Comparison of ENCODE assay signal across 16 cellular contexts in genomic region chr17:41944943-41945342, GRCh38. TPM values are rescaled to one million over a fixed set of nuclear protein-coding genes. Genes with fewer than 3 reads are reported as not detected.
DNase-seq lines count a peak whose midpoint lies in the region; ATAC-seq, FAIRE-seq and TF ChIP-seq lines count a peak whose summit lies in the region.
"Had no signal": no experiment of that assay in that cellular context is flagged by ENCODE, and none has a peak within 500 bp of the region (broad histone marks: within the 10 kb centered on the region; RNA-seq: fewer than 3 reads in every experiment).

No MANE protein-coding gene starts in this region.

- 49% methylated on average over 3 of the region's 3 CpGs for WGBS in HepG2 (ENCODE audit: low lambda C conversion rate)
- 94% methylated on average over 2 of the region's 3 CpGs for WGBS in mesenchymal stem cell

- no peak overlapping the region for H4K91ac ChIP-seq in mesenchymal stem cell (ENCODE audit: low read length)

- H3K4me2 ChIP-seq in HepG2 (ENCODE audit: low read depth, low read length) = no peak overlapping the region
- no peak overlapping the region for H3K4me2 ChIP-seq in mesenchymal stem cell (ENCODE audit: low read length, poor library complexity, severe bottlenecking)

- in situ Hi-C loops in HepG2 (cut with HindIII; ENCODE audit: extremely low pct_ligation_motif_present, low pct_unique_long_range_greater_than_20kb) (no loop called here), ACHN (cut with HindIII; ENCODE audit: low pct_ligation_motif_present, low pct_unique_long_range_greater_than_20kb, low sequenced_read_pairs) (no loop called here)

- H3K9me3 Mint-ChIP-seq in osteocyte (ENCODE audit: unreplicated experiment) = no peaks in the 10 kb centered on the region
- H3K9me3 Mint-ChIP-seq in progenitor cell of endocrine pancreas (ENCODE audit: low read depth) = no peaks in the 10 kb centered on the region
- H3K9me3 Mint-ChIP-seq: CD8-positive, alpha-beta T cell; HFFc6 had no signal

- H3K79me2 ChIP-seq in HepG2 (ENCODE audit: insufficient read depth, low read length) = no peaks in the 10 kb centered on the region

- no peak for TF ChIP-seq POLR2A in HepG2 (IDR thresholded peaks at IDR 0.05; ENCODE audit: insufficient read depth in 1 of 2, low read depth in 2 of 2, low read length in 2 of 2)

- BruUV-seq in HepG2 (replicated peaks; lab: Mats Ljungman, UMichigan) = no TSS peak

- no peak overlapping the region for H2AK5ac ChIP-seq in mesenchymal stem cell (ENCODE audit: low read length, severe bottlenecking)

- peak overlapping the region; percentile 54 for H3K27ac Mint-ChIP-seq in T-helper 17 cell
- no peak overlapping the region for H3K27ac Mint-ChIP-seq in osteocyte (ENCODE audit: unreplicated experiment)
- no peak overlapping the region for H3K27ac Mint-ChIP-seq in progenitor cell of endocrine pancreas
- H3K27ac Mint-ChIP-seq: CD8-positive, alpha-beta T cell; HFFc6 had no signal

- peaks cover 3% of the 10 kb centered on the region for H3K4me1 Mint-ChIP-seq in T-helper 17 cell
- no peaks in the 10 kb centered on the region for H3K4me1 Mint-ChIP-seq in osteocyte (ENCODE audit: unreplicated experiment)
- H3K4me1 Mint-ChIP-seq in progenitor cell of endocrine pancreas (ENCODE audit: low read depth) = no peaks in the 10 kb centered on the region
- H3K4me1 Mint-ChIP-seq: CD14-positive monocyte had no signal

- H2BK5ac ChIP-seq in mesenchymal stem cell (ENCODE audit: low read depth, low read length, poor library complexity, severe bottlenecking) = no peak overlapping the region

- H3K27me3 ChIP-seq in HepG2 (ENCODE audit: control insufficient read depth in 1 of 2, insufficient read depth in 2 of 2, low read length in 2 of 2) = no peaks in the 10 kb centered on the region
- H3K27me3 ChIP-seq in mesenchymal stem cell (ENCODE audit: control insufficient read depth in 1 of 2, insufficient read depth in 1 of 2, low read length in 2 of 2) = no peaks in the 10 kb centered on the region
- H3K27me3 ChIP-seq: BE2C had no signal

- H3K79me1 ChIP-seq in mesenchymal stem cell (replicated peaks; ENCODE audit: low read length, poor library complexity, severe bottlenecking) = no peaks in the 10 kb centered on the region

- H2BK120ac ChIP-seq in mesenchymal stem cell (ENCODE audit: low read depth, low read length) = peak overlapping the region; percentile 19

- no peak overlapping the region for H2BK12ac ChIP-seq in mesenchymal stem cell (ENCODE audit: low read length in 2 of 2)

- H3K36me3 Mint-ChIP-seq in T-helper 17 cell (ENCODE audit: low read depth) = peaks cover 6% of the 10 kb centered on the region
- H3K36me3 Mint-ChIP-seq in osteocyte (ENCODE audit: unreplicated experiment) = no peaks in the 10 kb centered on the region
- H3K36me3 Mint-ChIP-seq in progenitor cell of endocrine pancreas (ENCODE audit: insufficient read depth) = peaks cover 5% of the 10 kb centered on the region
- H3K36me3 Mint-ChIP-seq: CD14-positive monocyte; CD8-positive, alpha-beta T cell had no signal

- no peak overlapping the region for H3K14ac ChIP-seq in mesenchymal stem cell (ENCODE audit: low read length in 2 of 2)

- CTCF ChIA-PET in HepG2 (lab: Yijun Ruan, JAX; ENCODE audit: low intra/inter-chr PET ratio, low total read pairs) = no interaction called here

- ATAC-seq in T-helper 17 cell = no peak
- no peak for ATAC-seq in HepG2
- ATAC-seq: CD8-positive, alpha-beta T cell had no signal

- H3K27me3 Mint-ChIP-seq in T-helper 17 cell = peaks cover 14% of the 10 kb centered on the region
- H3K27me3 Mint-ChIP-seq in osteocyte (ENCODE audit: unreplicated experiment) = no peaks in the 10 kb centered on the region
- H3K27me3 Mint-ChIP-seq in progenitor cell of endocrine pancreas = no peaks in the 10 kb centered on the region

- no peaks in the 10 kb centered on the region for H3K9me3 ChIP-seq in T-helper 17 cell (ENCODE audit: control insufficient read depth, low read length, poor library complexity, severe bottlenecking)
- no peaks in the 10 kb centered on the region for H3K9me3 ChIP-seq in HepG2 (ENCODE audit: low read length)
- no peaks in the 10 kb centered on the region for H3K9me3 ChIP-seq in mesenchymal stem cell (ENCODE audit: control insufficient read depth, low read length)
- H3K9me3 ChIP-seq: BE2C had no signal

- no peak overlapping the region for H3K4ac ChIP-seq in mesenchymal stem cell (ENCODE audit: low read depth in 1 of 2, low read length in 2 of 2)

- H3K9ac ChIP-seq in HepG2 (ENCODE audit: insufficient read depth, low read depth, low read length) (no peak overlapping the region), mesenchymal stem cell (ENCODE audit: low read length) (no peak overlapping the region)

- TF ChIP-seq CTCF in HepG2 (CRISPR knock-in tag; IDR thresholded peaks at IDR 0.05) = no peak
- no peak for TF ChIP-seq CTCF in osteocyte (IDR thresholded peaks at IDR 0.05)
- TF ChIP-seq CTCF in progenitor cell of endocrine pancreas (IDR thresholded peaks at IDR 0.05; ENCODE audit: unreplicated experiment) = no peak

- H3K27ac ChIP-seq in HepG2 (ENCODE audit: extremely low read length, insufficient read depth, low read length) (no peak overlapping the region), mesenchymal stem cell (ENCODE audit: low read length, poor library complexity, severe bottlenecking) (no peak overlapping the region)

- no peak for DNase-seq in T-helper 17 cell
- DNase-seq in HepG2 (ENCODE audit: low spot score) = no peak
- DNase-seq in mesenchymal stem cell = no peak
- DNase-seq in osteocyte (ENCODE audit: extremely low spot score, unreplicated experiment) = no peak
- no peak for DNase-seq in ACHN
- no peak for DNase-seq in NCI-H2227 treated with DMSO at 0.1 percent for 48 hours (lab: John Stamatoyannopoulos, UW)
- no peak for DNase-seq in progenitor cell of endocrine pancreas (ENCODE audit: low spot score, unreplicated experiment)
- DNase-seq: BE2C; CD8-positive, alpha-beta T cell; COR-L47; DND-41; GDM1; HCEC 1CT; HFFc6 had no signal

- intact Hi-C loops in HepG2 (cut with micrococcal nuclease; ENCODE audit: unreplicated experiment) = no loop called here

- no peak for TF ChIP-seq RAD21 in HepG2 (CRISPR knock-in tag; IDR thresholded peaks at IDR 0.05)

- no peak for FAIRE-seq in HepG2 (lab: Jason Lieb, UNC)
- FAIRE-seq: H1 had no signal

- H3K23ac ChIP-seq in mesenchymal stem cell (ENCODE audit: low read length in 2 of 2) = no peak overlapping the region

- POLR2A ChIA-PET in HepG2 (lab: Yijun Ruan, JAX) = no interaction called here

- H3K4me1 ChIP-seq in HepG2 (ENCODE audit: insufficient read depth, low read length) (peaks cover 58% of the 10 kb centered on the region), mesenchymal stem cell (ENCODE audit: control insufficient read depth, insufficient read depth, low read depth, low read length) (peaks cover 2% of the 10 kb centered on the region)

- H4K20me1 ChIP-seq in HepG2 (ENCODE audit: insufficient read depth, low read length) = no peaks in the 10 kb centered on the region

- H3K4me3 ChIP-seq in HepG2 (replicated peaks in 1 of 3; ENCODE audit: insufficient read depth in 1 of 3, low read depth in 2 of 3, low read length in 3 of 3) (no peak overlapping the region), mesenchymal stem cell (ENCODE audit: insufficient read depth in 1 of 2, low read depth in 1 of 2, low read length in 2 of 2) (no peak overlapping the region)

- TF ChIP-seq EP300 in HepG2 (IDR thresholded peaks at IDR 0.05; ENCODE audit: low read depth in 2 of 2, low read length in 2 of 2) (no peak), HepG2 (CRISPR knock-in tag; IDR thresholded peaks at IDR 0.05; ENCODE audit: borderline replicate concordance) (no peak)

- H2BK15ac ChIP-seq in mesenchymal stem cell (ENCODE audit: low read depth, poor library complexity, severe bottlenecking) = no peak overlapping the region

- no peak overlapping the region for H2AFZ ChIP-seq in HepG2 (ENCODE audit: low read length)
- H2AFZ ChIP-seq in mesenchymal stem cell (ENCODE audit: low read depth, low read length) = no peak overlapping the region

- no peak overlapping the region for H3K18ac ChIP-seq in mesenchymal stem cell (ENCODE audit: low read depth in 1 of 2, low read length in 2 of 2)

- no peak overlapping the region for H4K8ac ChIP-seq in mesenchymal stem cell (ENCODE audit: low read length)

- H3K4me3 Mint-ChIP-seq in T-helper 17 cell = no peak overlapping the region
- H3K4me3 Mint-ChIP-seq in osteocyte (ENCODE audit: unreplicated experiment) = no peak overlapping the region
- no peak overlapping the region for H3K4me3 Mint-ChIP-seq in progenitor cell of endocrine pancreas (ENCODE audit: low read depth)
- H3K4me3 Mint-ChIP-seq: CD14-positive monocyte; CD8-positive, alpha-beta T cell; HFFc6 had no signal

- H3K36me3 ChIP-seq in HepG2 (replicated peaks in 1 of 2; ENCODE audit: control insufficient read depth in 1 of 2, insufficient read depth in 2 of 2, low read length in 2 of 2) = no peaks in the 10 kb centered on the region
- no peaks in the 10 kb centered on the region for H3K36me3 ChIP-seq in mesenchymal stem cell (ENCODE audit: control insufficient read depth in 1 of 2, insufficient read depth in 2 of 2, low read depth in 1 of 2, low read length in 2 of 2)
- H3K36me3 ChIP-seq: BE2C had no signal

RNA-seq across cellular contexts. Expression of gene ODAD4, which starts 14.5 kb away (rescaled TPM):
- total RNA-seq in T-helper 17 cell (1 to 10 TPM; 3.7 to 4.3 TPM), HepG2 (2016; rRNA removed; fragmentation: Illumina TruSeq; extraction: Trizol) (0.53 and 0.60 TPM in 2 replicates), osteocyte (1.9 and 2.5 TPM in 2 replicates), progenitor cell of endocrine pancreas (6.3 and 7.1 TPM in 2 replicates)
- total RNA-seq in HepG2 (2016; cell fraction: cytosol; rRNA removed; fragmentation: Illumina TruSeq; extraction: Trizol; ENCODE audit: low read depth) = 0.18 TPM in 1 of 2 replicates, not detected in the other
- 0.41 and 0.92 TPM in 2 replicates for total RNA-seq in HepG2 (2016; cell fraction: insoluble cytoplasmic fraction; rRNA removed; fragmentation: Illumina TruSeq; extraction: Trizol)
- 0.09 and 0.28 TPM in 2 replicates for total RNA-seq in HepG2 (2016; cell fraction: membrane; rRNA removed; fragmentation: Illumina TruSeq; extraction: Trizol)
- total RNA-seq in HepG2 (2016; cell fraction: nucleus; rRNA removed; fragmentation: Illumina TruSeq; extraction: Trizol) = 0.37 and 1.4 TPM in 2 replicates
- polyA plus RNA-seq in HepG2 (2011; rRNA removed) = 0.48 and 0.73 TPM in 2 replicates
- 0.15 and 0.35 TPM in 2 replicates for polyA plus RNA-seq in HepG2 (2011; cell fraction: cytosol; rRNA removed)
- 0.88 and 1.5 TPM in 2 replicates for polyA plus RNA-seq in HepG2 (2011; cell fraction: nucleus; rRNA removed)
- 0.57 and 0.59 TPM in 2 replicates for polyA plus RNA-seq in HepG2 (2012)
- 0.10 TPM in 1 of 2 replicates, not detected in the other for polyA plus RNA-seq in HepG2 (2016; cell fraction: cytosol; fragmentation: Illumina TruSeq; extraction: Trizol; ENCODE audit: low read depth)
- 0.72 and 1.5 TPM in 2 replicates for polyA plus RNA-seq in HepG2 (2016; cell fraction: insoluble cytoplasmic fraction; fragmentation: Illumina TruSeq; extraction: Trizol; ENCODE audit: low read depth)
- polyA plus RNA-seq in HepG2 (2016; cell fraction: membrane; fragmentation: Illumina TruSeq; extraction: Trizol; ENCODE audit: low read depth) = 0.08 TPM in 1 of 2 replicates, not detected in the other
- polyA plus RNA-seq in HepG2 (2016; cell fraction: nucleus; fragmentation: Illumina TruSeq; extraction: Trizol; ENCODE audit: insufficient read depth, low read depth) = 0.74 and 1.3 TPM in 2 replicates
- polyA minus RNA-seq in HepG2 (2011; rRNA and poly(A)+ RNA removed; ENCODE audit: low replicate concordance) = 0.48 TPM in 1 of 2 replicates, not detected in the other
- polyA minus RNA-seq in HepG2 (2011; cell fraction: cytosol; rRNA and poly(A)+ RNA removed) = not detected in 2 replicates
- 1.3 and 4.0 TPM in 2 replicates for polyA minus RNA-seq in HepG2 (2011; cell fraction: nucleus; rRNA and poly(A)+ RNA removed)
- polyA plus RNA-seq in mesenchymal stem cell (2013, experiment 1 of 2) = 1.0 TPM
- 0.51 TPM for polyA plus RNA-seq in mesenchymal stem cell (2013, experiment 2 of 2)

RNA-seq across cellular contexts. Expression of gene CNP, which starts 21.7 kb away (rescaled TPM):
- total RNA-seq in T-helper 17 cell (10 to 100 TPM; 21.0 to 23.4 TPM), HepG2 (2016; rRNA removed; fragmentation: Illumina TruSeq; extraction: Trizol) (161 and 170 TPM in 2 replicates), osteocyte (108 and 119 TPM in 2 replicates), progenitor cell of endocrine pancreas (98.7 and 102 TPM in 2 replicates)
- 13.1 and 14.4 TPM in 2 replicates for total RNA-seq in HepG2 (2016; cell fraction: cytosol; rRNA removed; fragmentation: Illumina TruSeq; extraction: Trizol; ENCODE audit: low read depth)
- 142 and 170 TPM in 2 replicates for total RNA-seq in HepG2 (2016; cell fraction: insoluble cytoplasmic fraction; rRNA removed; fragmentation: Illumina TruSeq; extraction: Trizol)
- total RNA-seq in HepG2 (2016; cell fraction: membrane; rRNA removed; fragmentation: Illumina TruSeq; extraction: Trizol) = 61.3 and 66.7 TPM in 2 replicates
- 95.4 and 98.2 TPM in 2 replicates for total RNA-seq in HepG2 (2016; cell fraction: nucleus; rRNA removed; fragmentation: Illumina TruSeq; extraction: Trizol)
- 97.2 and 105 TPM in 2 replicates for polyA plus RNA-seq in HepG2 (2011; rRNA removed)
- polyA plus RNA-seq in HepG2 (2011; cell fraction: cytosol; rRNA removed) = 67.5 and 85.5 TPM in 2 replicates
- 104 and 124 TPM in 2 replicates for polyA plus RNA-seq in HepG2 (2011; cell fraction: nucleus; rRNA removed)
- polyA plus RNA-seq in HepG2 (2012) = 42.6 and 44.3 TPM in 2 replicates
- 18.7 and 20.0 TPM in 2 replicates for polyA plus RNA-seq in HepG2 (2016; cell fraction: cytosol; fragmentation: Illumina TruSeq; extraction: Trizol; ENCODE audit: low read depth)
- 172 and 192 TPM in 2 replicates for polyA plus RNA-seq in HepG2 (2016; cell fraction: insoluble cytoplasmic fraction; fragmentation: Illumina TruSeq; extraction: Trizol; ENCODE audit: low read depth)
- 49.0 TPM in 2 replicates for polyA plus RNA-seq in HepG2 (2016; cell fraction: membrane; fragmentation: Illumina TruSeq; extraction: Trizol; ENCODE audit: low read depth)
- polyA plus RNA-seq in HepG2 (2016; cell fraction: nucleus; fragmentation: Illumina TruSeq; extraction: Trizol; ENCODE audit: insufficient read depth, low read depth) = 178 and 180 TPM in 2 replicates
- 256 and 859 TPM in 2 replicates for polyA minus RNA-seq in HepG2 (2011; rRNA and poly(A)+ RNA removed; ENCODE audit: low replicate concordance)
- 126 and 130 TPM in 2 replicates for polyA minus RNA-seq in HepG2 (2011; cell fraction: cytosol; rRNA and poly(A)+ RNA removed)
- 93.4 and 142 TPM in 2 replicates for polyA minus RNA-seq in HepG2 (2011; cell fraction: nucleus; rRNA and poly(A)+ RNA removed)
- polyA plus RNA-seq in mesenchymal stem cell (2013, experiment 1 of 2) = 51.3 TPM
- 50.8 TPM for polyA plus RNA-seq in mesenchymal stem cell (2013, experiment 2 of 2)

RNA-seq across cellular contexts. Expression of gene ACLY, which starts 26.2 kb away (rescaled TPM):
- total RNA-seq in T-helper 17 cell (10 to 100 TPM; 65.5 to 73.4 TPM), HepG2 (2016; rRNA removed; fragmentation: Illumina TruSeq; extraction: Trizol) (218 and 277 TPM in 2 replicates), osteocyte (141 and 143 TPM in 2 replicates), progenitor cell of endocrine pancreas (186 and 188 TPM in 2 replicates)
- total RNA-seq in HepG2 (2016; cell fraction: cytosol; rRNA removed; fragmentation: Illumina TruSeq; extraction: Trizol; ENCODE audit: low read depth) = 24.5 and 29.0 TPM in 2 replicates
- 218 and 232 TPM in 2 replicates for total RNA-seq in HepG2 (2016; cell fraction: insoluble cytoplasmic fraction; rRNA removed; fragmentation: Illumina TruSeq; extraction: Trizol)
- 75.9 and 85.9 TPM in 2 replicates for total RNA-seq in HepG2 (2016; cell fraction: membrane; rRNA removed; fragmentation: Illumina TruSeq; extraction: Trizol)
- 147 and 157 TPM in 2 replicates for total RNA-seq in HepG2 (2016; cell fraction: nucleus; rRNA removed; fragmentation: Illumina TruSeq; extraction: Trizol)
- 111 and 143 TPM in 2 replicates for polyA plus RNA-seq in HepG2 (2011; rRNA removed)
- polyA plus RNA-seq in HepG2 (2011; cell fraction: cytosol; rRNA removed) = 98.4 and 118 TPM in 2 replicates
- polyA plus RNA-seq in HepG2 (2011; cell fraction: nucleus; rRNA removed) = 94.3 and 115 TPM in 2 replicates
- 93.3 and 115 TPM in 2 replicates for polyA plus RNA-seq in HepG2 (2012)
- polyA plus RNA-seq in HepG2 (2016; cell fraction: cytosol; fragmentation: Illumina TruSeq; extraction: Trizol; ENCODE audit: low read depth) = 12.6 and 14.2 TPM in 2 replicates
- polyA plus RNA-seq in HepG2 (2016; cell fraction: insoluble cytoplasmic fraction; fragmentation: Illumina TruSeq; extraction: Trizol; ENCODE audit: low read depth) = 183 and 215 TPM in 2 replicates
- polyA plus RNA-seq in HepG2 (2016; cell fraction: membrane; fragmentation: Illumina TruSeq; extraction: Trizol; ENCODE audit: low read depth) = 30.1 and 37.0 TPM in 2 replicates
- 178 and 193 TPM in 2 replicates for polyA plus RNA-seq in HepG2 (2016; cell fraction: nucleus; fragmentation: Illumina TruSeq; extraction: Trizol; ENCODE audit: insufficient read depth, low read depth)
- 364 TPM in 2 replicates for polyA minus RNA-seq in HepG2 (2011; rRNA and poly(A)+ RNA removed; ENCODE audit: low replicate concordance)
- 190 and 249 TPM in 2 replicates for polyA minus RNA-seq in HepG2 (2011; cell fraction: cytosol; rRNA and poly(A)+ RNA removed)
- 60.3 and 96.6 TPM in 2 replicates for polyA minus RNA-seq in HepG2 (2011; cell fraction: nucleus; rRNA and poly(A)+ RNA removed)
- polyA plus RNA-seq in mesenchymal stem cell (2013, experiment 1 of 2) = 188 TPM
- 182 TPM for polyA plus RNA-seq in mesenchymal stem cell (2013, experiment 2 of 2)
